In the genomic region with DNA sequence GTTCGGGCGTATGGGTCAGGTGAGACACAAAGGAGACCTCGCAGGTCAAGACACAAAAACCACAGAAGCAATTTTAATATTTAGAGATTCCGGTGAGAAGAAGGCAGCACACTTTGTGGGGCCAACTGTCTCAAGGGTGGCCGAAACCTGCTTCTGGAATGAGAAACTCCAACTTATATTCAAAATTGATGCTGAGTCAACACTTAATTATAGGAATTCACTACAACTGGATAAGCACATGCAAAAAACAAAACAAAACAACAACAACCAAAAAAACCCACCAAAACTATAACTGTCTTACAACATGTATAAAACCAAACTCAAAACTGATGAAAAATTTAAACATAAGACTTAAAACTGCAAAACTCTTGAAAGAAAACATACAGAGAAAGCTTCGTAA, we compare ENCODE assay signal across 24 cellular contexts.
DNase-seq lines count a peak whose midpoint lies in the region; ATAC-seq, FAIRE-seq and TF ChIP-seq lines count a peak whose summit lies in the region.
"Had no signal": no experiment of that assay in that cellular context is flagged by ENCODE, and none has a peak within 500 bp of the region (broad histone marks: within the 10 kb centered on the region; RNA-seq: fewer than 3 reads in every experiment).

No MANE protein-coding gene starts in this region.

- TF ChIP-seq EP300 in HepG2 (IDR thresholded peaks at IDR 0.05; ENCODE audit: low read depth in 2 of 2, low read length in 2 of 2) (no peak), HepG2 (CRISPR knock-in tag; IDR thresholded peaks at IDR 0.05; ENCODE audit: borderline replicate concordance) (no peak), H1 (IDR thresholded peaks at IDR 0.05; ENCODE audit: borderline replicate concordance in 1 of 2, low read depth in 2 of 2, low read length in 2 of 2) (no peak)

- no peak for TF ChIP-seq RAD21 in HepG2 (CRISPR knock-in tag; IDR thresholded peaks at IDR 0.05)
- no peak for TF ChIP-seq RAD21 in IMR-90 (IDR thresholded peaks at IDR 0.05; ENCODE audit: low read length)
- TF ChIP-seq RAD21 in H1 (IDR thresholded peaks at IDR 0.05 in 1 of 2, conservative IDR thresholded peaks at IDR 0.05 in 1 of 2; ENCODE audit: low read depth in 2 of 2, low read length in 2 of 2) = no peak

- H2BK20ac ChIP-seq in IMR-90 (ENCODE audit: low read depth, low read length) (no peak overlapping the region), H1 (ENCODE audit: low read length) (no peak overlapping the region)

- H3K79me1 ChIP-seq in IMR-90 (ENCODE audit: low read depth in 1 of 2, low read length in 2 of 2) = no peaks in the 10 kb centered on the region
- no peaks in the 10 kb centered on the region for H3K79me1 ChIP-seq in H1 (ENCODE audit: low read depth, low read length)

- H3K9me3 ChIP-seq in HepG2 (ENCODE audit: low read length) (peaks cover 81% of the 10 kb centered on the region), right lobe of liver (no peaks in the 10 kb centered on the region), IMR-90 (ENCODE audit: control insufficient read depth, insufficient read depth, low read length) (peaks cover 3% of the 10 kb centered on the region), H1 (ENCODE audit: insufficient read depth in 2 of 2, low read depth in 1 of 2, low read length in 1 of 2) (no peaks in the 10 kb centered on the region; a peak in 1 of 4 replicates)
- H3K9me3 ChIP-seq: BE2C, BLaER1 had no signal

- intact Hi-C loops in HepG2 (cut with micrococcal nuclease; ENCODE audit: unreplicated experiment) = no loop called here
- intact Hi-C loops in right lobe of liver (cut with DNase I) = no loop called here
- intact Hi-C loops in IMR-90 (cut with micrococcal nuclease) = no loop called here
- intact Hi-C loops in left ventricle myocardium superior (cut with micrococcal nuclease) = no loop called here

- H2AFZ ChIP-seq in HepG2 (ENCODE audit: low read length) (no peak overlapping the region), IMR-90 (replicated peaks; ENCODE audit: low read length, poor library complexity) (no peak overlapping the region), H1 (ENCODE audit: low read length) (0 out of 2 replicates have a peak overlapping the region, but pooled peaks have one; percentile 33)

- H2BK120ac ChIP-seq in IMR-90 (ENCODE audit: low read depth, low read length) = no peak overlapping the region
- H2BK120ac ChIP-seq in H1 (replicated peaks; ENCODE audit: low read depth, low read length) = no peak overlapping the region

- TF ChIP-seq POLR2A in HepG2 (IDR thresholded peaks at IDR 0.05; ENCODE audit: insufficient read depth in 1 of 2, low read depth in 2 of 2, low read length in 2 of 2) (no peak), right lobe of liver (IDR thresholded peaks at IDR 0.05) (no peak), IMR-90 (IDR thresholded peaks at IDR 0.05; ENCODE audit: low read depth, low read length) (no peak), H1 (IDR thresholded peaks at IDR 0.05; ENCODE audit: control extremely low read depth in 1 of 2, low read depth in 2 of 2, low read length in 2 of 2) (no peak)

- POLR2A ChIA-PET in HepG2 (lab: Yijun Ruan, JAX) (no interaction called here), IMR-90 (lab: Charles Lee; ENCODE audit: unreplicated experiment) (no interaction called here), H1 (lab: Charles Lee; ENCODE audit: partially characterized antibody) (no interaction called here)

- no peak overlapping the region for H3K23ac ChIP-seq in IMR-90 (ENCODE audit: low read depth, low read length)
- H3K23ac ChIP-seq in H1 (ENCODE audit: insufficient read length) = no peak overlapping the region

- H4K91ac ChIP-seq in IMR-90 (ENCODE audit: insufficient read depth, low read depth, low read length) (no peak overlapping the region), H1 (replicated peaks; ENCODE audit: insufficient read length, low read length) (no peak overlapping the region)

- H2AK5ac ChIP-seq in IMR-90 (ENCODE audit: low read depth, low read length) (no peak overlapping the region), H1 (ENCODE audit: low read depth, low read length) (no peak overlapping the region)

- H3K23me2 ChIP-seq in H1 (ENCODE audit: low read depth, low read length) = no peaks in the 10 kb centered on the region

- H3K56ac ChIP-seq in IMR-90 (ENCODE audit: extremely low read depth, insufficient read depth, low read length) (no peak overlapping the region), H1 (replicated peaks; ENCODE audit: insufficient read length, low read depth, low read length) (no peak overlapping the region)

- no peaks in the 10 kb centered on the region for H3K9me1 ChIP-seq in IMR-90 (ENCODE audit: insufficient read depth, low read length)

- no peak for TF ChIP-seq CTCF in HepG2 (CRISPR knock-in tag; IDR thresholded peaks at IDR 0.05)
- no peak for TF ChIP-seq CTCF in right lobe of liver (IDR thresholded peaks at IDR 0.05)
- TF ChIP-seq CTCF in IMR-90 (conservative IDR thresholded peaks at IDR 0.05; ENCODE audit: low read depth, low read length) = no peak
- no peak for TF ChIP-seq CTCF in H1 (IDR thresholded peaks at IDR 0.05; ENCODE audit: control extremely low read depth in 1 of 3, insufficient read depth in 1 of 3, low read depth in 1 of 3, low read length in 3 of 3)

- H3K4me2 ChIP-seq in HepG2 (ENCODE audit: low read depth, low read length) = no peak overlapping the region
- H3K4me2 ChIP-seq in IMR-90 (ENCODE audit: low read depth, low read length) = no peak overlapping the region
- H3K4me2 ChIP-seq in H1 (ENCODE audit: insufficient read depth in 1 of 2, low read depth in 2 of 2, low read length in 2 of 2) = no peak overlapping the region
- H3K4me2 ChIP-seq: BLaER1 had no signal

- H2AK9ac ChIP-seq in IMR-90 (replicated peaks; ENCODE audit: low read depth, low read length, poor library complexity) = no peak overlapping the region

- CTCF ChIA-PET in HepG2 (lab: Yijun Ruan, JAX; ENCODE audit: low intra/inter-chr PET ratio, low total read pairs) = no interaction called here
- CTCF ChIA-PET in IMR-90 (lab: Yijun Ruan, JAX) = no interaction called here
- CTCF ChIA-PET in H1 (lab: Charles Lee; ENCODE audit: partially characterized antibody) = interaction anchor here (0.6 kb wide), 1 partner anchor 380 kb away, joined by 3 read pairs; no protein-coding TSS in a partner anchor

- H3K27me3 ChIP-seq in HepG2 (ENCODE audit: control insufficient read depth in 1 of 2, insufficient read depth in 2 of 2, low read length in 2 of 2) (no peaks in the 10 kb centered on the region), right lobe of liver (no peaks in the 10 kb centered on the region), IMR-90 (ENCODE audit: control insufficient read depth, insufficient read depth, low read length) (no peaks in the 10 kb centered on the region), H1 (replicated peaks in 1 of 4; ENCODE audit: control insufficient read depth in 3 of 4, extremely low read depth in 1 of 4, insufficient read depth in 3 of 4, low read length in 3 of 4) (no peaks in the 10 kb centered on the region)
- H3K27me3 ChIP-seq: BE2C, BLaER1 had no signal

- BruUV-seq in HepG2 (replicated peaks; lab: Mats Ljungman, UMichigan) (no TSS peak), IMR-90 (replicated peaks; lab: Mats Ljungman, UMichigan) (no TSS peak)

- H4K5ac ChIP-seq in IMR-90 (ENCODE audit: low read depth, low read length) (no peak overlapping the region), H1 (ENCODE audit: insufficient read length, low read depth, low read length) (no peak overlapping the region)

- H3K14ac ChIP-seq in IMR-90 (replicated peaks; ENCODE audit: low read depth, low read length) (no peak overlapping the region), H1 (ENCODE audit: insufficient read length) (no peak overlapping the region)

- FAIRE-seq in HepG2 (lab: Jason Lieb, UNC) = no peak
- FAIRE-seq in H1 (lab: Jason Lieb, UNC) = no peak
- FAIRE-seq: G401.6, GM12891, GM19239 had no signal

- H2BK5ac ChIP-seq in IMR-90 (ENCODE audit: low read depth, low read length, poor library complexity, severe bottlenecking) (no peak overlapping the region), H1 (ENCODE audit: low read depth, low read length) (no peak overlapping the region)

- H3K9ac ChIP-seq in HepG2 (ENCODE audit: insufficient read depth, low read depth, low read length) (no peak overlapping the region), IMR-90 (ENCODE audit: low read depth, low read length) (no peak overlapping the region), H1 (replicated peaks in 1 of 4; ENCODE audit: extremely low read depth in 1 of 4, low read depth in 3 of 4, low read length in 3 of 4) (no peak overlapping the region)
- H3K9ac ChIP-seq: BLaER1 had no signal

- H3K4me3 ChIP-seq in HepG2 (replicated peaks in 1 of 3; ENCODE audit: insufficient read depth in 1 of 3, low read depth in 2 of 3, low read length in 3 of 3) (no peak overlapping the region), right lobe of liver (no peak overlapping the region), IMR-90 (ENCODE audit: insufficient read depth, low read depth, low read length) (no peak overlapping the region), H1 (ENCODE audit: extremely low read depth in 1 of 4, insufficient read depth in 2 of 4, low read depth in 3 of 4, low read length in 4 of 4) (no peak overlapping the region)
- H3K4me3 ChIP-seq: BLaER1 had no signal

- H3K18ac ChIP-seq in IMR-90 (ENCODE audit: low read depth, low read length) = no peak overlapping the region
- no peak overlapping the region for H3K18ac ChIP-seq in H1 (ENCODE audit: extremely low read depth, low read length)

- in situ Hi-C loops in HepG2 (cut with HindIII; ENCODE audit: extremely low pct_ligation_motif_present, low pct_unique_long_range_greater_than_20kb) (no loop called here), IMR-90 (cut with MboI; ENCODE audit: low sequenced_read_pairs) (no loop called here)

- H4K8ac ChIP-seq in IMR-90 (ENCODE audit: low read depth in 2 of 2, low read length in 2 of 2) (no peak overlapping the region), H1 (ENCODE audit: extremely low read depth, insufficient read depth, low read length) (no peak overlapping the region)

- DNase-seq in HepG2 (ENCODE audit: low spot score) = no peak
- no peak for DNase-seq in right lobe of liver
- DNase-seq in IMR-90 = no peak
- DNase-seq in H1 (ENCODE audit: low read depth in 1 of 2, low spot score in 2 of 2) = no peak
- no peak for DNase-seq in left ventricle myocardium superior
- DNase-seq: ACHN; BE2C; C1 segment of cervical spinal cord; CD4-positive, alpha-beta memory T cell; CD4-positive, CD25-positive, alpha-beta regulatory T cell; CD8-positive, alpha-beta memory T cell; COR-L47; DMS 273 treated with DMSO at 0.1 percent for 48 hours; DMS153; DMS53; DMS79; DND-41; GF-D8 had no signal

- H3K4ac ChIP-seq in IMR-90 (ENCODE audit: low read depth, low read length) (no peak overlapping the region), H1 (replicated peaks; ENCODE audit: insufficient read length, low read depth, low read length) (no peak overlapping the region)

- H2BK12ac ChIP-seq in H1 (ENCODE audit: low read depth, low read length) = no peak overlapping the region

- H3K79me2 ChIP-seq in HepG2 (ENCODE audit: insufficient read depth, low read length) = no peaks in the 10 kb centered on the region
- H3K79me2 ChIP-seq in H1 (ENCODE audit: control insufficient read depth in 1 of 2, insufficient read depth in 2 of 2, low read length in 2 of 2) = no peaks in the 10 kb centered on the region

- H3K4me1 ChIP-seq in HepG2 (ENCODE audit: insufficient read depth, low read length) (no peaks in the 10 kb centered on the region), right lobe of liver (no peaks in the 10 kb centered on the region), IMR-90 (ENCODE audit: control insufficient read depth, insufficient read depth, low read length) (no peaks in the 10 kb centered on the region), H1 (replicated peaks in 1 of 4; ENCODE audit: control insufficient read depth in 3 of 4, insufficient read depth in 4 of 4, low read length in 3 of 4) (no peaks in the 10 kb centered on the region)
- H3K4me1 ChIP-seq: BE2C, BLaER1 had no signal

- dilution Hi-C loops in IMR-90 (cut with HindIII; ENCODE audit: low sequenced_read_pairs, unreplicated experiment) = no loop called here

- H2BK15ac ChIP-seq in IMR-90 (ENCODE audit: low read depth, low read length) = no peak overlapping the region
- no peak overlapping the region for H2BK15ac ChIP-seq in H1 (ENCODE audit: low read length)

- 19% methylated on average over 6 of the region's 6 CpGs for WGBS in HepG2 (ENCODE audit: low lambda C conversion rate)
- 61% methylated on average over 6 of the region's 6 CpGs for WGBS in right lobe of liver (ENCODE audit: insufficient coverage, low coverage, low lambda C conversion rate, missing lambda C conversion rate)
- WGBS in IMR-90 (ENCODE audit: extremely low coverage in 2 of 2, insufficient read length in 1 of 2), 2 experiments = no CpG with 5 or more reads among the region's 6 CpGs
- 94% methylated on average over 6 of the region's 6 CpGs; no CpG with 5 or more reads in 1 of the 2 experiments for WGBS in H1 (ENCODE audit: extremely low coverage in 1 of 2, insufficient coverage in 1 of 2, insufficient read length in 1 of 2, insufficient replicate concordance in 2 of 2, low coverage in 1 of 2, low lambda C conversion rate in 2 of 2, missing lambda C conversion rate in 1 of 2), 2 experiments

- no peak for ATAC-seq in HepG2
- no peak for ATAC-seq in right lobe of liver
- ATAC-seq in IMR-90 (ENCODE audit: low read depth) = no peak
- no peak for ATAC-seq in HG03135 (IDR thresholded peaks at IDR 0.05; ENCODE audit: unreplicated experiment)
- no peak for ATAC-seq in left ventricle myocardium superior

- H3K27ac ChIP-seq in HepG2 (ENCODE audit: extremely low read length, insufficient read depth, low read length) (no peak overlapping the region), right lobe of liver (no peak overlapping the region), IMR-90 (ENCODE audit: insufficient read depth, low read length) (no peak overlapping the region), H1 (ENCODE audit: low read depth, low read length) (no peak overlapping the region)
- H3K27ac ChIP-seq: 22Rv1, BLaER1 had no signal

- H3K36me3 ChIP-seq in HepG2 (replicated peaks in 1 of 2; ENCODE audit: control insufficient read depth in 1 of 2, insufficient read depth in 2 of 2, low read length in 2 of 2) = no peaks in the 10 kb centered on the region
- H3K36me3 ChIP-seq in right lobe of liver = no peaks in the 10 kb centered on the region
- H3K36me3 ChIP-seq in IMR-90 (ENCODE audit: control insufficient read depth, insufficient read depth, low read length) = no peaks in the 10 kb centered on the region
- H3K36me3 ChIP-seq in H1 (ENCODE audit: control insufficient read depth in 2 of 4, insufficient read depth in 4 of 4, low read length in 3 of 4) = no peaks in the 10 kb centered on the region
- H3K36me3 ChIP-seq: BE2C, BLaER1 had no signal

- H4K20me1 ChIP-seq in HepG2 (ENCODE audit: insufficient read depth, low read length) = no peaks in the 10 kb centered on the region
- H4K20me1 ChIP-seq in IMR-90 (ENCODE audit: insufficient read depth, low read length) = no peaks in the 10 kb centered on the region
- no peaks in the 10 kb centered on the region for H4K20me1 ChIP-seq in H1 (replicated peaks in 1 of 2; ENCODE audit: control insufficient read depth in 1 of 2, insufficient read depth in 2 of 2, low read length in 2 of 2)
- H4K20me1 ChIP-seq: BLaER1 had no signal
